8 cellular contexts compared by ENCODE assay signal in genomic region chr11:129278586-129279319, GRCh38.
DNase-seq lines count a peak whose midpoint lies in the region; ATAC-seq, FAIRE-seq and TF ChIP-seq lines count a peak whose summit lies in the region.

No MANE protein-coding gene starts in this region.

- H3K27me3 ChIP-seq in endothelial cell of umbilical vein (ENCODE audit: control insufficient read depth in 2 of 2, insufficient read depth in 2 of 2, low read length in 2 of 2) (peaks cover 0 to 2% of the 10 kb centered on the region in 2 experiments), muscle layer of duodenum (ENCODE audit: low read depth, low read length) (no peaks in the 10 kb centered on the region)

- POLR2A ChIA-PET in endothelial cell of umbilical vein (lab: Charles Lee): no interaction called here

- H3K4me3 Mint-ChIP-seq in T-helper 2 cell treated with Interferon-gamma antibody and Interleukin-4, amounts not matched to agents 5 μg/mL and 100 μg/mL, for 36 hours: peak overlapping the region; percentile 80

- peak; percentile 44 for ATAC-seq in HG02885 (IDR thresholded peaks at IDR 0.05; ENCODE audit: poor library complexity, unreplicated experiment)
- no peak for ATAC-seq in GM21737 (IDR thresholded peaks at IDR 0.05; ENCODE audit: unreplicated experiment)

- CTCF ChIA-PET in endothelial cell of umbilical vein (lab: Charles Lee): interaction anchor here (0.6 to 1.4 kb wide), 2 partner anchors 40 to 322 kb away, joined by 3 to 5 read pairs; no protein-coding TSS in a partner anchor

- H3K27me3 Mint-ChIP-seq in T-helper 2 cell treated with Interferon-gamma antibody and Interleukin-4, amounts not matched to agents 5 μg/mL and 100 μg/mL, for 36 hours (ENCODE audit: low read depth): peaks cover 32% of the 10 kb centered on the region

- H3K36me3 ChIP-seq in ES-I3 (ENCODE audit: insufficient read depth, low read length) (no peaks in the 10 kb centered on the region), endothelial cell of umbilical vein (ENCODE audit: control insufficient read depth in 2 of 2, extremely low read depth in 1 of 2, insufficient read depth in 2 of 2, low read length in 2 of 2) (no peaks in the 10 kb centered on the region), muscle layer of duodenum (ENCODE audit: control insufficient read depth in 1 of 2, insufficient read depth in 2 of 2, low read length in 2 of 2) (no peaks in the 10 kb centered on the region)

- no TSS peak for BruUV-seq in endothelial cell of umbilical vein (replicated peaks; lab: Mats Ljungman, UMichigan)

- H3K79me2 ChIP-seq in endothelial cell of umbilical vein (ENCODE audit: control insufficient read depth, insufficient read depth, low read length): peaks cover 4% of the 10 kb centered on the region

- peaks cover 1% of the 10 kb centered on the region for H3K36me3 Mint-ChIP-seq in T-helper 2 cell treated with Interferon-gamma antibody and Interleukin-4, amounts not matched to agents 5 μg/mL and 100 μg/mL, for 36 hours (ENCODE audit: low read depth)

- peak overlapping the region; percentile 64 for H3K27ac Mint-ChIP-seq in T-helper 2 cell treated with Interferon-gamma antibody and Interleukin-4, amounts not matched to agents 5 μg/mL and 100 μg/mL, for 36 hours

- H3K9me3 Mint-ChIP-seq in T-helper 2 cell treated with Interferon-gamma antibody and Interleukin-4, amounts not matched to agents 5 μg/mL and 100 μg/mL, for 36 hours: no peaks in the 10 kb centered on the region

- H4K20me1 ChIP-seq in endothelial cell of umbilical vein (replicated peaks; ENCODE audit: control insufficient read depth, extremely low read depth, insufficient read depth, low read length): peaks cover 2% of the 10 kb centered on the region

- no peak for TF ChIP-seq CTCF in endothelial cell of umbilical vein (IDR thresholded peaks at IDR 0.05; ENCODE audit: extremely low read depth in 1 of 2, insufficient read depth in 1 of 2, low read depth in 1 of 2, low read length in 2 of 2)

- dilution Hi-C loops in endothelial cell of umbilical vein (cut with MboI; ENCODE audit: extremely low pct_ligation_motif_present, low sequenced_read_pairs): no loop called here

- H3K9ac ChIP-seq in ES-I3 (ENCODE audit: low read depth, low read length) (peak overlapping the region; percentile 70), endothelial cell of umbilical vein (replicated peaks; ENCODE audit: extremely low read depth, insufficient read depth, low read length) (peak overlapping the region; percentile 51)

- peak; percentile 18 for DNase-seq in T-helper 2 cell treated with Interferon-gamma antibody and Interleukin-4, amounts not matched to agents 5 μg/mL and 100 μg/mL, for 36 hours (ENCODE audit: low spot score)
- DNase-seq in endothelial cell of umbilical vein (ENCODE audit: low read depth, low spot score) (no peak), amniotic stem cell (lab: John Stamatoyannopoulos, UW) (no peak), DMS79 treated with DMSO at 0.1 percent for 48 hours (lab: John Stamatoyannopoulos, UW) (no peak)

- H3K4me1 ChIP-seq in ES-I3 (ENCODE audit: insufficient read depth, low read length) (no peaks in the 10 kb centered on the region), endothelial cell of umbilical vein (ENCODE audit: control insufficient read depth, extremely low read depth, insufficient read depth, low read length) (peaks cover 8% of the 10 kb centered on the region), muscle layer of duodenum (ENCODE audit: control insufficient read depth in 1 of 2, insufficient read depth in 2 of 2, low read length in 2 of 2) (peaks cover 11 to 32% of the 10 kb centered on the region in 2 donors)

- H3K9me3 ChIP-seq in ES-I3 (ENCODE audit: control insufficient read depth, insufficient read depth, low read length) (no peaks in the 10 kb centered on the region), endothelial cell of umbilical vein (replicated peaks; ENCODE audit: control insufficient read depth, insufficient read depth, low read length) (no peaks in the 10 kb centered on the region), muscle layer of duodenum (ENCODE audit: control insufficient read depth in 1 of 2, low read length in 2 of 2) (no peaks in the 10 kb centered on the region)

- H3K4me1 Mint-ChIP-seq in T-helper 2 cell treated with Interferon-gamma antibody and Interleukin-4, amounts not matched to agents 5 μg/mL and 100 μg/mL, for 36 hours (ENCODE audit: low read depth): peaks cover 33% of the 10 kb centered on the region

- FAIRE-seq in endothelial cell of umbilical vein (lab: Jason Lieb, UNC): no peak

- intact Hi-C loops in endothelial cell of umbilical vein (cut with micrococcal nuclease): loop anchor here (1.0 to 10.0 kb wide), 4 partner anchors 32 to 616 kb away; partner anchors contain the start of gene NFRKB

- H3K4me3 ChIP-seq in endothelial cell of umbilical vein (replicated peaks in 1 of 3; ENCODE audit: insufficient read depth in 1 of 3, low read depth in 1 of 3, low read length in 3 of 3) (peak overlapping the region; percentile 62 to 72 (median 64)), muscle layer of duodenum (ENCODE audit: low read depth in 1 of 2, low read length in 2 of 2) (peak overlapping the region; percentile 65 to 68)

- peak overlapping the region; percentile 63 for H2AFZ ChIP-seq in endothelial cell of umbilical vein (ENCODE audit: low read depth, low read length)

- no peak overlapping the region for H3K27ac ChIP-seq in endothelial cell of umbilical vein (ENCODE audit: insufficient read depth, low read depth, low read length)
- H3K27ac ChIP-seq in muscle layer of duodenum (ENCODE audit: low read length): no peak overlapping the region

- H3K9me1 ChIP-seq in endothelial cell of umbilical vein (replicated peaks; ENCODE audit: control insufficient read depth, extremely low read depth, insufficient read depth, low read length): no peaks in the 10 kb centered on the region

- peak overlapping the region; percentile 74 for H3K4me2 ChIP-seq in endothelial cell of umbilical vein (ENCODE audit: insufficient read depth, low read length)

- no peak for TF ChIP-seq POLR2A in endothelial cell of umbilical vein (IDR thresholded peaks at IDR 0.05; ENCODE audit: low read depth, low read length)

TF ChIP-seq in endothelial cell of umbilical vein, 7 proteins besides CTCF, POLR2A, EP300 and RAD21:
- no peak for TF ChIP-seq GATA2 (IDR thresholded peaks at IDR 0.05; ENCODE audit: insufficient read depth, insufficient read length, low read depth, low read length)
- TF ChIP-seq MAX (IDR thresholded peaks at IDR 0.05; ENCODE audit: insufficient read depth, insufficient read length): no peak
- no peak for TF ChIP-seq MYC (IDR thresholded peaks at IDR 0.05; ENCODE audit: low read depth, low read length)
- no peak for TF ChIP-seq EZH2 (IDR thresholded peaks at IDR 0.05; ENCODE audit: borderline replicate concordance, low read depth, low read length, severe bottlenecking)
- TF ChIP-seq JUN (IDR thresholded peaks at IDR 0.05; ENCODE audit: borderline replicate concordance, insufficient read depth, insufficient read length, low read depth): no peak
- TF ChIP-seq FOS (IDR thresholded peaks at IDR 0.05; ENCODE audit: borderline replicate concordance, insufficient read depth, low read length): no peak
- TF ChIP-seq POLR2AphosphoS5 (IDR thresholded peaks at IDR 0.05; ENCODE audit: insufficient read depth, low read depth, low read length): no peak
TF ChIP-seq in endothelial cell of umbilical vein: peak in this region for 0.
